17 cellular contexts compared by ENCODE assay signal in the genomic region with DNA sequence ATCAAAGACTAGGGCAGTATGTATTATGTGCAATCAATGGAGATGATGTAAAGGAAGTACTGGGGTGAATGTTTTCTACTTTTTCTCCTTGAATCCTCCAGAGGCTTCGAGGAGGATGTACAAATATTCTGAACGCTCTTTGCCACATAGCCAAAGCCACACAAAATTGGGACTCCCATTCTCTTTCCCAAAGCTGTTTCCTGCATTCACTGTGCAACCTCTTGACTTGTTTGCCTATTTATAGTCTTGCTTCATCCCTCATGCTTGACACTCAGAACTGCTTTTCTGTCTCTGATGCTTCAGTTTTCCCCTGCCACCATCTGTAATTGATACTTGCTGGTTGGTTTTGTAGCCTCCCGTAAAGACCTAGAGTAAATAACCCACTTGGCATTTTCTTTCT.
DNase-seq lines count a peak whose midpoint lies in the region.
"Had no signal": no experiment of that assay in that cellular context is flagged by ENCODE, and none has a peak within 500 bp of the region (broad histone marks: within the 10 kb centered on the region; RNA-seq: fewer than 3 reads in every experiment).

No MANE protein-coding gene starts in this region.

- peak; percentile 6 for DNase-seq in NCI-H2029 treated with DMSO at 0.1 percent for 48 hours (lab: John Stamatoyannopoulos, UW)
- no peak for DNase-seq in NCI-H2029 (lab: John Stamatoyannopoulos, UW)
- peak; percentile 19 for DNase-seq in MV-4-11 (lab: John Stamatoyannopoulos, UW)
- no peak for DNase-seq in SK-N-MC (ENCODE audit: low read depth, low spot score)
- DNase-seq in pons (ENCODE audit: low spot score), result no peak
- DNase-seq in immature natural killer cell, result no peak
- no peak for DNase-seq in G401 (ENCODE audit: low spot score)
- DNase-seq: AML-193, DND-41, GOT3, IMR-90, NCI-H1694 treated with DMSO at 0.1 percent for 48 hours, NCI-H524, NCI-H774, Peyer's patch, T-cell had no signal

- H3K36me3 Mint-ChIP-seq in immature natural killer cell, result no peaks in the 10 kb centered on the region
- H3K36me3 Mint-ChIP-seq: T-cell had no signal

- H3K9ac ChIP-seq in SK-N-MC (ENCODE audit: insufficient read length), result no peak overlapping the region

- no peaks in the 10 kb centered on the region for H3K9me3 Mint-ChIP-seq in immature natural killer cell
- H3K9me3 Mint-ChIP-seq: T-cell; T-helper 2 cell treated with Interferon-gamma antibody and Interleukin-4, amounts not matched to agents 5 μg/mL and 100 μg/mL, for 36 hours had no signal

- H3K27ac ChIP-seq in SK-N-MC, result peak overlapping the region; percentile 1; the same call in 1 of the 2 replicates
- H3K27ac ChIP-seq: Peyer's patch had no signal

- H3K27me3 Mint-ChIP-seq in immature natural killer cell (ENCODE audit: low read depth in 3 of 3), result peaks cover 0 to 7% (median 2%) of the 10 kb centered on the region in 3 donors
- H3K27me3 Mint-ChIP-seq: T-cell had no signal

- H3K4me3 ChIP-seq in SK-N-MC, result no peak overlapping the region
- H3K4me3 ChIP-seq: Peyer's patch had no signal

- no peaks in the 10 kb centered on the region for H3K9me3 ChIP-seq in SK-N-MC (ENCODE audit: low read depth, low read length)
- H3K9me3 ChIP-seq: Peyer's patch had no signal

- H3K4me1 Mint-ChIP-seq in immature natural killer cell, result peaks cover 4 to 17% of the 10 kb centered on the region in 2 donors

- in situ Hi-C loops in G401 (cut with HindIII; ENCODE audit: low sequenced_read_pairs), result no loop called here

- no peaks in the 10 kb centered on the region for H3K36me3 ChIP-seq in SK-N-MC (ENCODE audit: insufficient read depth, low read length)
- H3K36me3 ChIP-seq: Peyer's patch had no signal

- no peak overlapping the region for H3K4me3 Mint-ChIP-seq in immature natural killer cell
- H3K4me3 Mint-ChIP-seq: T-cell; T-helper 2 cell treated with Interferon-gamma antibody and Interleukin-4, amounts not matched to agents 5 μg/mL and 100 μg/mL, for 36 hours had no signal

- H3K27ac Mint-ChIP-seq in immature natural killer cell, result no peak overlapping the region
- H3K27ac Mint-ChIP-seq: T-cell; T-helper 2 cell treated with Interferon-gamma antibody and Interleukin-4, amounts not matched to agents 5 μg/mL and 100 μg/mL, for 36 hours had no signal

Comparison
In these comparisons a context has a peak if more than half of its experiments do, and no peak if none do; other contexts are left out.
1. DNase-seq: peak in NCI-H2029 treated with DMSO at 0.1 percent for 48 hours (single experiment) and MV-4-11 (single experiment); none in NCI-H2029 (single experiment), SK-N-MC (single experiment), pons (single experiment), immature natural killer cell (0 of 3) and G401 (single experiment).